8 cellular contexts compared by ENCODE assay signal in the genomic region with DNA sequence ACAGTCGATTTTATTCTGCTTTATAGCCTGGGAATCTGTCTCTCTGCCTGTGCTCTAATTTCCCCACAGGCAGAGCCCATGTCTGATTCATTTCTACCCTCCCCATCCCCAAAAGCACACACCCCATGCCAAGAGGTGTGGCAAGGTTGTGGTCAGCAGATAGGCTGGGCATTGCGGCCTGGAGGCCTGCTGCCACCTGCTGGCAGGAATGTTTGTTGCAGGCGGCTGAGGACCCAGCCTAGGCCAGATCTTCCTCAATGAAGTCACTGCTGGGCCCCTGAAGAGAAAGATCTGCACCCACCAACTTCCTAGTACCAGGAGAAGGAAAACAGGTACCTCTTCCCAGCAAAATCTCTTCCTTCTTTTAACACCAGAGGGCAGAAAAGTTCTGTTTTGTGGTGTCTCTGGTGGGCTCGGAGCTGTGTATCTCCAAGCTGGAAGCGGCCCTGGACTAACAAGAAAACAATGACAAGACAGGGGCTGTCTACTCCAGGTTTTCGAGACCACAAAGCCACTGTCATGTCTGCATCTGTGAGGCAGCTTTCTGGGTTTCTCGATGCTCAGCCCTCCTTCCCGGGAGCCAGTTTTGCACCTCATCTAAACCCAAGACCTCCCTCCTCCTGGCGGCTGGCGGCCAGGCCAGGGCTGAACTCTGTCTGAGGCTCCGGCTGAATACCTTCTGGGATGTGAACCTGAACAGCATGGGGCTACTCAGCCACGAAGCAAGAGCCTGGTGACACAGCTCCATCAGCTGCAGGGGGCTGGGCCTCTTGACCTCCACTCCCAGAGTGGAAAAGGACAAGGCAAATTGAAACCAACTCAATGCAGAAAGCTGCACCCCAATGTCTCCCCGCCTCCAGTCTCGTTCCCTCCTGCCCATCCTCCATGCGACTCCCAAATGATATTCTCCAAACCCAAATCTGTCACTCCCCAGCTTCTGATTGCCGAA. TPM values are rescaled to one million over a fixed set of nuclear protein-coding genes. Genes with fewer than 3 reads are reported as not detected.
DNase-seq lines count a peak whose midpoint lies in the region; ATAC-seq and TF ChIP-seq lines count a peak whose summit lies in the region.

No MANE protein-coding gene starts in this region.

- in situ Hi-C loops in transverse colon (cut with MboI; ENCODE audit: low pct_ligation_motif_present in 1 of 4, low pct_unique_long_range_greater_than_20kb in 1 of 4, low sequenced_read_pairs in 3 of 4), result loop anchor here in 1 of 4 donors (25.0 kb wide), 1 partner anchor 479 kb away; no protein-coding TSS in a partner anchor

- peak overlapping the region in 3 of 4 donors; percentile 10 to 38 (median 13) for H3K27ac ChIP-seq in transverse colon

- H3K4me3 Mint-ChIP-seq in activated T-helper 2 cell treated with anti-CD3 and anti-CD28 coated beads, Interferon-gamma antibody, Interleukin-2, Interleukin-4, amounts not matched to agents 10 μg/mL and 5 μg/mL and 100 μg/mL, durations not matched to agents 14 hours and 24 hours and 36 hours (ENCODE audit: low read depth), result no peak overlapping the region
- H3K4me3 Mint-ChIP-seq in nephron, result peak overlapping the region; percentile 29 to 56 (median 37)

- POLR2A ChIA-PET in HEK293T (lab: Yijun Ruan, JAX), result no interaction called here

- H3K4me1 ChIP-seq in transverse colon, result peaks cover 0 to 23% (median 12%) of the 10 kb centered on the region in 4 donors

- no peak for TF ChIP-seq POLR2A in transverse colon (IDR thresholded peaks at IDR 0.05)

- H3K36me3 Mint-ChIP-seq in activated T-helper 2 cell treated with anti-CD3 and anti-CD28 coated beads, Interferon-gamma antibody, Interleukin-2, Interleukin-4, amounts not matched to agents 10 μg/mL and 5 μg/mL and 100 μg/mL, durations not matched to agents 14 hours and 24 hours and 36 hours (ENCODE audit: low read depth), result no peaks in the 10 kb centered on the region
- peaks cover 12% of the 10 kb centered on the region for H3K36me3 Mint-ChIP-seq in nephron (ENCODE audit: low read depth)

- ATAC-seq in HG03565 (IDR thresholded peaks at IDR 0.05; ENCODE audit: unreplicated experiment), result no peak

- 71 to 80% methylated on average over 8 to 16 of the region's 16 CpGs for WGBS in transverse colon (ENCODE audit: low coverage in 1 of 2), 2 donors

- no peaks in the 10 kb centered on the region for H3K9me3 Mint-ChIP-seq in activated T-helper 2 cell treated with anti-CD3 and anti-CD28 coated beads, Interferon-gamma antibody, Interleukin-2, Interleukin-4, amounts not matched to agents 10 μg/mL and 5 μg/mL and 100 μg/mL, durations not matched to agents 14 hours and 24 hours and 36 hours
- H3K9me3 Mint-ChIP-seq in nephron, result no peaks in the 10 kb centered on the region

- H3K9me3 ChIP-seq in transverse colon, result no peaks in the 10 kb centered on the region

- intact Hi-C loops in activated T-helper 2 cell treated with anti-CD3 and anti-CD28 coated beads, Interferon-gamma antibody, Interleukin-2, Interleukin-4, amounts not matched to agents 10 μg/mL and 5 μg/mL and 100 μg/mL, durations not matched to agents 14 hours and 24 hours and 36 hours (cut with micrococcal nuclease), result loop anchor here (1.0 kb wide), 1 partner anchor 476 kb away; no protein-coding TSS in a partner anchor
- intact Hi-C loops in transverse colon (cut with DNase I; ENCODE audit: low total_unique reads), result no loop called here

- DNase-seq in GDM1 (lab: John Stamatoyannopoulos, UW), result peak; percentile 10
- DNase-seq in HEK293T (ENCODE audit: extremely low spot score), result peak; percentile 83
- peak; percentile 85 for DNase-seq in OCI-M1 (lab: John Stamatoyannopoulos, UW)
- peak; percentile 55 for DNase-seq in activated T-helper 2 cell treated with anti-CD3 and anti-CD28 coated beads, Interferon-gamma antibody, Interleukin-2, Interleukin-4, amounts not matched to agents 10 μg/mL and 5 μg/mL and 100 μg/mL, durations not matched to agents 14 hours and 24 hours and 36 hours (ENCODE audit: low spot score)
- peak; percentile 98 for DNase-seq in fibroblast of the aortic adventitia (ENCODE audit: low read depth)
- DNase-seq in transverse colon, result peak; percentile 85

- H3K36me3 ChIP-seq in transverse colon, result no peaks in the 10 kb centered on the region

- H3K27ac Mint-ChIP-seq in activated T-helper 2 cell treated with anti-CD3 and anti-CD28 coated beads, Interferon-gamma antibody, Interleukin-2, Interleukin-4, amounts not matched to agents 10 μg/mL and 5 μg/mL and 100 μg/mL, durations not matched to agents 14 hours and 24 hours and 36 hours, result no peak overlapping the region
- H3K27ac Mint-ChIP-seq in nephron, result peak overlapping the region; percentile 54 to 92 (median 88)

- peaks cover 20% of the 10 kb centered on the region for H3K4me1 Mint-ChIP-seq in activated T-helper 2 cell treated with anti-CD3 and anti-CD28 coated beads, Interferon-gamma antibody, Interleukin-2, Interleukin-4, amounts not matched to agents 10 μg/mL and 5 μg/mL and 100 μg/mL, durations not matched to agents 14 hours and 24 hours and 36 hours (ENCODE audit: low read depth)
- H3K4me1 Mint-ChIP-seq in nephron, result peaks cover 50% of the 10 kb centered on the region

- H3K4me3 ChIP-seq in fibroblast of the aortic adventitia (ENCODE audit: low read depth, low read length) (no peak overlapping the region), transverse colon (no peak overlapping the region)

- peak; percentile 97 for TF ChIP-seq CTCF in fibroblast of the aortic adventitia (IDR thresholded peaks at IDR 0.05; ENCODE audit: insufficient read depth, low read length)
- TF ChIP-seq CTCF in nephron (IDR thresholded peaks at IDR 0.05; ENCODE audit: unreplicated experiment in 3 of 3), result peak; percentile 98 to 99 (median 99)
- peak; percentile 97 to 99 (median 99) for TF ChIP-seq CTCF in transverse colon (IDR thresholded peaks at IDR 0.05)

- CTCF ChIA-PET in HEK293T (lab: Yijun Ruan, JAX), result interaction anchor here (1.4 kb wide), 2 partner anchors 15 to 17 kb away, joined by 3 to 6 read pairs; no protein-coding TSS in a partner anchor

- H3K27me3 ChIP-seq in transverse colon, result no peaks in the 10 kb centered on the region

- no peak for TF ChIP-seq EP300 in transverse colon (IDR thresholded peaks at IDR 0.05; ENCODE audit: low read depth)

- H3K27me3 Mint-ChIP-seq in activated T-helper 2 cell treated with anti-CD3 and anti-CD28 coated beads, Interferon-gamma antibody, Interleukin-2, Interleukin-4, amounts not matched to agents 10 μg/mL and 5 μg/mL and 100 μg/mL, durations not matched to agents 14 hours and 24 hours and 36 hours (ENCODE audit: low read depth), result peaks cover 13% of the 10 kb centered on the region
- no peaks in the 10 kb centered on the region for H3K27me3 Mint-ChIP-seq in nephron (ENCODE audit: low read depth)

TF ChIP-seq in HEK293T, 16 proteins besides CTCF, POLR2A, EP300 and RAD21:
- TF ChIP-seq FOXA1 (IDR thresholded peaks at IDR 0.05), result no peak
- TF ChIP-seq FOXK2 (IDR thresholded peaks at IDR 0.05), result no peak
- TF ChIP-seq BHLHE40 (IDR thresholded peaks at IDR 0.05; ENCODE audit: borderline replicate concordance), result no peak
- no peak for TF ChIP-seq TARDBP (IDR thresholded peaks at IDR 0.05)
- TF ChIP-seq CTBP1 (IDR thresholded peaks at IDR 0.05; ENCODE audit: borderline replicate concordance), result no peak
- TF ChIP-seq NFRKB (IDR thresholded peaks at IDR 0.05), result no peak
- TF ChIP-seq SUZ12 (IDR thresholded peaks at IDR 0.05), result no peak
- no peak for TF ChIP-seq HDGF (IDR thresholded peaks at IDR 0.05; ENCODE audit: borderline replicate concordance)
- no peak for TF ChIP-seq ELF4 (IDR thresholded peaks at IDR 0.05)
- TF ChIP-seq LEF1 (IDR thresholded peaks at IDR 0.05; ENCODE audit: borderline replicate concordance), result no peak
- TF ChIP-seq ZNF384 (IDR thresholded peaks at IDR 0.05), result no peak
- TF ChIP-seq, protein P1, sequence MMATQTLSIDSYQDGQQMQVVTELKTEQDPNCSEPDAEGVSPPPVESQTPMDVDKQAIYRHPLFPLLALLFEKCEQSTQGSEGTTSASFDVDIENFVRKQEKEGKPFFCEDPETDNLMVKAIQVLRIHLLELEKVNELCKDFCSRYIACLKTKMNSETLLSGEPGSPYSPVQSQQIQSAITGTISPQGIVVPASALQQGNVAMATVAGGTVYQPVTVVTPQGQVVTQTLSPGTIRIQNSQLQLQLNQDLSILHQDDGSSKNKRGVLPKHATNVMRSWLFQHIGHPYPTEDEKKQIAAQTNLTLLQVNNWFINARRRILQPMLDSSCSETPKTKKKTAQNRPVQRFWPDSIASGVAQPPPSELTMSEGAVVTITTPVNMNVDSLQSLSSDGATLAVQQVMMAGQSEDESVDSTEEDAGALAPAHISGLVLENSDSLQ (IDR thresholded peaks at IDR 0.05), result no peak
- no peak for TF ChIP-seq ARNT (IDR thresholded peaks at IDR 0.05)
- TF ChIP-seq L3MBTL2 (conservative IDR thresholded peaks at IDR 0.05), result no peak
- no peak for TF ChIP-seq FOXM1 (IDR thresholded peaks at IDR 0.05; ENCODE audit: borderline replicate concordance)
TF ChIP-seq in HEK293T: peak in this region for 0.

RNA-seq across cellular contexts. Expression of a gene that starts 4.9 kb away (rescaled TPM):
- 10.9 and 11.2 TPM in 2 replicates for total RNA-seq in activated T-helper 2 cell treated with anti-CD3 and anti-CD28 coated beads, Interferon-gamma antibody, Interleukin-2, Interleukin-4, amounts not matched to agents 10 μg/mL and 5 μg/mL and 100 μg/mL, durations not matched to agents 14 hours and 24 hours and 36 hours
- total RNA-seq in fibroblast of the aortic adventitia (ENCODE audit: low replicate concordance) (12.7 and 13.8 TPM in 2 replicates), transverse colon (10 to 100 TPM; 18.3 to 35.9 (median 29.3) TPM)

RNA-seq across cellular contexts. Expression of a gene that starts 16.0 kb away (rescaled TPM):
- total RNA-seq in activated T-helper 2 cell treated with anti-CD3 and anti-CD28 coated beads, Interferon-gamma antibody, Interleukin-2, Interleukin-4, amounts not matched to agents 10 μg/mL and 5 μg/mL and 100 μg/mL, durations not matched to agents 14 hours and 24 hours and 36 hours, result 2.3 and 2.8 TPM in 2 replicates
- total RNA-seq in fibroblast of the aortic adventitia (ENCODE audit: low replicate concordance) (24.9 and 138 TPM in 2 replicates), transverse colon (100 to 1,000 TPM in 3 of 4 donors, 10 to 100 TPM in 1; 79.7 to 174 (median 120) TPM)

Comparison
In these comparisons a context has a peak if more than half of its experiments do, and no peak if none do; other contexts are left out.
1. DNase-seq: peak in every context shown above with its lines; median percentile 98 in fibroblast of the aortic adventitia; 85 in OCI-M1; 85 in transverse colon; 83 in HEK293T; 55 in activated T-helper 2 cell treated with anti-CD3 and anti-CD28 coated beads, Interferon-gamma antibody, Interleukin-2, Interleukin-4, amounts not matched to agents 10 μg/mL and 5 μg/mL and 100 μg/mL, durations not matched to agents 14 hours and 24 hours and 36 hours; 10 in GDM1.